15 cellular contexts compared by ENCODE assay signal in genomic region chr4:124904723-124905390, GRCh38.
DNase-seq lines count a peak whose midpoint lies in the region; ATAC-seq, FAIRE-seq and TF ChIP-seq lines count a peak whose summit lies in the region.
"Had no signal": no experiment of that assay in that cellular context is flagged by ENCODE, and none has a peak within 500 bp of the region (broad histone marks: within the 10 kb centered on the region; RNA-seq: fewer than 3 reads in every experiment).

No MANE protein-coding gene starts in this region.

- H3K9me2 ChIP-seq in SK-N-SH: no peaks in the 10 kb centered on the region

- intact Hi-C loops in left ventricle myocardium inferior (cut with micrococcal nuclease) (no loop called here), cardiac septum (cut with DNase I) (loop anchor here (1.0 kb wide), 1 partner anchor 31 kb away; no protein-coding TSS in a partner anchor), kidney (cut with DNase I) (no loop called here)

- POLR2A ChIA-PET in SK-N-SH (lab: Yijun Ruan, JAX): no interaction called here

- H3K9ac ChIP-seq in SK-N-SH: no peak overlapping the region
- peak overlapping the region in 1 of 2 donors; percentile 47 for H3K9ac ChIP-seq in kidney (ENCODE audit: low read length in 2 of 2)

- CTCF ChIA-PET in SK-N-SH (lab: Yijun Ruan, JAX): no interaction called here

- H2AFZ ChIP-seq in SK-N-SH (ENCODE audit: low read depth): peak overlapping the region; percentile 82; the same call in 1 of the 2 replicates

- no peak for TF ChIP-seq EP300 in SK-N-SH (IDR thresholded peaks at IDR 0.05; ENCODE audit: borderline replicate concordance in 1 of 2, low read depth in 1 of 2, low read length in 1 of 2)

- ATAC-seq in left lobe of liver: no peak

- H3K27me3 ChIP-seq in left ventricle myocardium inferior (ENCODE audit: low read depth): no peaks in the 10 kb centered on the region
- H3K27me3 ChIP-seq in SK-N-SH (ENCODE audit: insufficient read depth): no peaks in the 10 kb centered on the region
- no peaks in the 10 kb centered on the region for H3K27me3 ChIP-seq in Peyer's patch
- H3K27me3 ChIP-seq: spleen had no signal

- no peak for TF ChIP-seq CTCF in left ventricle myocardium inferior (IDR thresholded peaks at IDR 0.05; ENCODE audit: borderline replicate concordance)
- TF ChIP-seq CTCF in SK-N-SH (IDR thresholded peaks at IDR 0.05): no peak
- TF ChIP-seq CTCF in kidney (IDR thresholded peaks at IDR 0.05; ENCODE audit: borderline replicate concordance, extremely low read depth, insufficient read depth): no peak
- TF ChIP-seq CTCF in Peyer's patch (IDR thresholded peaks at IDR 0.05): no peak

- H3K36me3 ChIP-seq in left ventricle myocardium inferior (no peaks in the 10 kb centered on the region), SK-N-SH (replicated peaks in 1 of 2; ENCODE audit: control insufficient read depth in 1 of 2, insufficient read depth in 2 of 2, low read length in 1 of 2) (no peaks in the 10 kb centered on the region), kidney (ENCODE audit: control insufficient read depth in 1 of 2, insufficient read depth in 2 of 2, low read length in 2 of 2) (no peaks in the 10 kb centered on the region), Peyer's patch (no peaks in the 10 kb centered on the region)
- H3K36me3 ChIP-seq: spleen had no signal

- no peak for TF ChIP-seq RAD21 in SK-N-SH (IDR thresholded peaks at IDR 0.05; ENCODE audit: low read length)

- H3K79me2 ChIP-seq in SK-N-SH (ENCODE audit: insufficient read depth): no peaks in the 10 kb centered on the region

- H3K4me2 ChIP-seq in SK-N-SH: 0 out of 2 replicates have a peak overlapping the region, but pooled peaks have one; percentile 57

- TF ChIP-seq POLR2A in Peyer's patch (IDR thresholded peaks at IDR 0.05): no peak

- DNase-seq in left ventricle myocardium inferior (no peak), cardiac septum (ENCODE audit: low spot score) (no peak), SK-N-SH (no peak), kidney (no peak), left lobe of liver (ENCODE audit: low spot score) (no peak), Peyer's patch (no peak), SIG-M5 treated with dmso at 0.1 percent for 504 hours (lab: John Stamatoyannopoulos, UW; ENCODE audit: unreplicated experiment) (no peak), NCI-H524 (lab: John Stamatoyannopoulos, UW) (no peak)
- DNase-seq: activated CD4-positive, alpha-beta T cell treated with anti-CD3 and anti-CD28 coated beads, Interleukin-2, amount 50 U/mL, for 4 hours; activated T-cell treated with anti-CD3 and anti-CD28 coated beads, Interleukin-2, amount 50 U/mL, for 1 hour; immature natural killer cell; midbrain; occipital lobe; spleen had no signal

- no peaks in the 10 kb centered on the region for H3F3A ChIP-seq in SK-N-SH (replicated peaks; ENCODE audit: insufficient read depth)

- H3K4me1 ChIP-seq in left ventricle myocardium inferior (peaks cover 18% of the 10 kb centered on the region), SK-N-SH (ENCODE audit: control insufficient read depth in 1 of 2, insufficient read depth in 2 of 2, low read depth in 1 of 2, low read length in 1 of 2) (peaks cover 6 to 14% of the 10 kb centered on the region in 2 experiments; a peak in 3 of 4 replicates), kidney (ENCODE audit: control insufficient read depth in 1 of 2, insufficient read depth in 1 of 2, low read depth in 1 of 2, low read length in 2 of 2) (no peaks in the 10 kb centered on the region), Peyer's patch (no peaks in the 10 kb centered on the region)
- H3K4me1 ChIP-seq: spleen had no signal

- H3K9me3 ChIP-seq in left ventricle myocardium inferior (replicated peaks): no peaks in the 10 kb centered on the region
- H3K9me3 ChIP-seq in SK-N-SH: no peaks in the 10 kb centered on the region
- no peaks in the 10 kb centered on the region for H3K9me3 ChIP-seq in kidney (ENCODE audit: control insufficient read depth in 1 of 2, low read length in 2 of 2)
- no peaks in the 10 kb centered on the region for H3K9me3 ChIP-seq in Peyer's patch
- H3K9me3 ChIP-seq: spleen had no signal

- no peaks in the 10 kb centered on the region for H4K20me1 ChIP-seq in SK-N-SH (ENCODE audit: insufficient read depth)

- H3K27ac ChIP-seq in left ventricle myocardium inferior (replicated peaks): peak overlapping the region; percentile 65
- H3K27ac ChIP-seq in SK-N-SH (ENCODE audit: low read depth in 2 of 2, low read length in 1 of 2): peak overlapping the region; percentile 27 to 69; a peak in 2 of 4 replicates
- H3K27ac ChIP-seq in kidney (ENCODE audit: low read depth in 2 of 2, low read length in 2 of 2): peak overlapping the region; percentile 5 to 48
- H3K27ac ChIP-seq in Peyer's patch: no peak overlapping the region
- H3K27ac ChIP-seq: spleen had no signal

- FAIRE-seq in kidney (lab: Jason Lieb, UNC): no peak
- FAIRE-seq: TTC549 had no signal

- H3K4me3 ChIP-seq in left ventricle myocardium inferior (no peak overlapping the region), SK-N-SH (ENCODE audit: low read depth in 2 of 2, low read length in 1 of 2) (no peak overlapping the region), kidney (ENCODE audit: low read length in 2 of 2) (no peak overlapping the region), Peyer's patch (no peak overlapping the region)
- H3K4me3 ChIP-seq: spleen had no signal

TF ChIP-seq in SK-N-SH, 30 proteins besides CTCF, POLR2A, EP300 and RAD21:
- no peak for TF ChIP-seq MEF2A (IDR thresholded peaks at IDR 0.05; ENCODE audit: borderline replicate concordance, low read depth)
- TF ChIP-seq RXRA (IDR thresholded peaks at IDR 0.05; ENCODE audit: borderline replicate concordance, low read depth): no peak

Comparison
In these comparisons a context has a peak if more than half of its experiments do, and no peak if none do; other contexts are left out.
1. H3K27ac ChIP-seq: peak in left ventricle myocardium inferior (single experiment), SK-N-SH (2 of 2) and kidney (2 of 2); none in Peyer's patch (0 of 4).